ENCODE assay signal across 27 cellular contexts in genomic region chr17:2958706-2959222, GRCh38.
DNase-seq lines count a peak whose midpoint lies in the region; ATAC-seq and TF ChIP-seq lines count a peak whose summit lies in the region.
"Had no signal": no experiment of that assay in that cellular context is flagged by ENCODE, and none has a peak within 500 bp of the region (broad histone marks: within the 10 kb centered on the region; RNA-seq: fewer than 3 reads in every experiment).

No MANE protein-coding gene starts in this region.

- peak overlapping the region; percentile 23 for H3K27ac Mint-ChIP-seq in Caco-2 (ENCODE audit: unreplicated experiment)
- H3K27ac Mint-ChIP-seq in central memory CD8-positive, alpha-beta T cell (ENCODE audit: low read depth), result peak overlapping the region; percentile 65
- H3K27ac Mint-ChIP-seq in progenitor cell of endocrine pancreas, result peak overlapping the region; percentile 56
- H3K27ac Mint-ChIP-seq in stimulated activated memory B cell treated with anti-CD40 and anti-IgM and Interleukin-4, amounts not matched to agents 10 μg/mL and 1 μg/mL and 100 μg/mL, for 72 hours, result no peak overlapping the region
- H3K27ac Mint-ChIP-seq: CD4-positive, alpha-beta T cell; memory B cell; stimulated activated naive B cell treated with anti-CD40 and anti-IgM and Interleukin-4, amounts not matched to agents 10 μg/mL and 1 μg/mL and 100 μg/mL, for 72 hours had no signal

- no peak for TF ChIP-seq POLR2A in tibial nerve (IDR thresholded peaks at IDR 0.05)

- no peak for TF ChIP-seq CTCF in Caco-2 (IDR thresholded peaks at IDR 0.05; ENCODE audit: insufficient read depth in 1 of 2, low read depth in 1 of 2, low read length in 1 of 2, severe bottlenecking in 1 of 2, unreplicated experiment in 1 of 2)
- TF ChIP-seq CTCF in progenitor cell of endocrine pancreas (IDR thresholded peaks at IDR 0.05; ENCODE audit: unreplicated experiment), result no peak
- no peak for TF ChIP-seq CTCF in tibial nerve (IDR thresholded peaks at IDR 0.05)

- H3K36me3 ChIP-seq in Caco-2 (ENCODE audit: control insufficient read depth, insufficient read depth, low read length) (no peaks in the 10 kb centered on the region), tibial nerve (no peaks in the 10 kb centered on the region)

- H3K4me1 Mint-ChIP-seq in Caco-2 (ENCODE audit: low read depth, unreplicated experiment) (peaks cover 46% of the 10 kb centered on the region), progenitor cell of endocrine pancreas (ENCODE audit: low read depth) (peaks cover 35% of the 10 kb centered on the region)
- peaks cover 39% of the 10 kb centered on the region for H3K4me1 Mint-ChIP-seq in central memory CD8-positive, alpha-beta T cell
- peaks cover 27% of the 10 kb centered on the region for H3K4me1 Mint-ChIP-seq in stimulated activated memory B cell treated with anti-CD40 and anti-IgM and Interleukin-4, amounts not matched to agents 10 μg/mL and 1 μg/mL and 100 μg/mL, for 72 hours

- H3K27ac ChIP-seq in tibial nerve, result peak overlapping the region in 1 of 4 donors; percentile 27

- H3K4me1 ChIP-seq in Caco-2 (peaks cover 34% of the 10 kb centered on the region), tibial nerve (peaks cover 0 to 43% (median 30%) of the 10 kb centered on the region in 4 donors)

- no peak for ATAC-seq in central memory CD8-positive, alpha-beta T cell (replicated peaks; ENCODE audit: extremely low read depth, poor library complexity, severe bottlenecking)
- ATAC-seq in stimulated activated memory B cell treated with anti-CD40 and anti-IgM and Interleukin-4, amounts not matched to agents 10 μg/mL and 1 μg/mL and 100 μg/mL, for 72 hours, result no peak
- no peak for ATAC-seq in HG03565 (IDR thresholded peaks at IDR 0.05; ENCODE audit: unreplicated experiment)
- ATAC-seq: left cardiac atrium; stimulated activated naive B cell treated with anti-CD40 and anti-IgM and Interleukin-4, amounts not matched to agents 10 μg/mL and 1 μg/mL and 100 μg/mL, for 72 hours had no signal

- H3K36me3 Mint-ChIP-seq in Caco-2 (ENCODE audit: insufficient read depth, unreplicated experiment) (peaks cover 16% of the 10 kb centered on the region), progenitor cell of endocrine pancreas (ENCODE audit: insufficient read depth) (no peaks in the 10 kb centered on the region)
- peaks cover 13% of the 10 kb centered on the region for H3K36me3 Mint-ChIP-seq in central memory CD8-positive, alpha-beta T cell (ENCODE audit: insufficient read depth)
- no peaks in the 10 kb centered on the region for H3K36me3 Mint-ChIP-seq in stimulated activated memory B cell treated with anti-CD40 and anti-IgM and Interleukin-4, amounts not matched to agents 10 μg/mL and 1 μg/mL and 100 μg/mL, for 72 hours
- H3K36me3 Mint-ChIP-seq: brain; stimulated activated naive B cell treated with anti-CD40 and anti-IgM and Interleukin-4, amounts not matched to agents 10 μg/mL and 1 μg/mL and 100 μg/mL, for 72 hours had no signal

- H3K4me3 Mint-ChIP-seq in Caco-2 (ENCODE audit: unreplicated experiment) (no peak overlapping the region), progenitor cell of endocrine pancreas (ENCODE audit: low read depth) (no peak overlapping the region)
- H3K4me3 Mint-ChIP-seq in central memory CD8-positive, alpha-beta T cell, result no peak overlapping the region
- H3K4me3 Mint-ChIP-seq in stimulated activated memory B cell treated with anti-CD40 and anti-IgM and Interleukin-4, amounts not matched to agents 10 μg/mL and 1 μg/mL and 100 μg/mL, for 72 hours, result no peak overlapping the region
- H3K4me3 Mint-ChIP-seq: brain; CD4-positive, alpha-beta T cell; memory B cell; stimulated activated naive B cell treated with anti-CD40 and anti-IgM and Interleukin-4, amounts not matched to agents 10 μg/mL and 1 μg/mL and 100 μg/mL, for 72 hours had no signal

- H3K9me3 ChIP-seq in Caco-2, result no peaks in the 10 kb centered on the region
- no peaks in the 10 kb centered on the region for H3K9me3 ChIP-seq in tibial nerve

- no TSS peak for BruUV-seq in Caco-2 (replicated peaks; lab: Mats Ljungman, UMichigan)

- CTCF ChIA-PET in Caco-2 (lab: Charles Lee), result no interaction called here

- 92 to 94% methylated on average over 10 of the region's 10 CpGs for WGBS in tibial nerve, 2 donors

- no peak overlapping the region for H3K4me3 ChIP-seq in Caco-2 (ENCODE audit: low read depth, low read length)
- H3K4me3 ChIP-seq in tibial nerve, result no peak overlapping the region

- POLR2A ChIA-PET in Caco-2 (lab: Charles Lee), result no interaction called here

- DNase-seq in DMS53 (lab: John Stamatoyannopoulos, UW) (peak; percentile 25), DMS53 treated with DMSO at 0.1 percent for 48 hours (lab: John Stamatoyannopoulos, UW; ENCODE audit: unreplicated experiment) (no peak), Caco-2 (no peak), progenitor cell of endocrine pancreas (ENCODE audit: low spot score, unreplicated experiment) (no peak), tibial nerve (ENCODE audit: low spot score in 2 of 2) (no peak)
- no peak for DNase-seq in central memory CD8-positive, alpha-beta T cell (ENCODE audit: low spot score in 2 of 2)
- DNase-seq: activated CD4-positive, alpha-beta T cell treated with anti-CD3 and anti-CD28 coated beads, Interleukin-2, amount 50 U/mL, for 48 hours; activated CD4-positive, CD25-positive, alpha-beta regulatory T cell; activated naive CD4-positive, alpha-beta T cell; activated T-cell treated with anti-CD3 and anti-CD28 coated beads, Interleukin-2, amount 50 U/mL, for 1 hour; CD4-positive, alpha-beta T cell; DMS 273 treated with DMSO at 0.1 percent for 48 hours; effector CD4-positive, alpha-beta T cell; erythroblast; KBM-7; left cardiac atrium; MM.1S; NCI-H1436; NCI-H2171 treated with DMSO at 0.1 percent for 48 hours; nucleus accumbens; SHP77; stimulated activated CD4-positive, alpha-beta T cell treated with anti-CD3 and anti-CD28 coated beads, Interleukin-2, amount 100 ng/mL, for 48 hours; stimulated activated naive B cell treated with anti-CD40 and anti-IgM and Interleukin-4, amounts not matched to agents 10 μg/mL and 1 μg/mL and 100 μg/mL, for 72 hours had no signal

- no peaks in the 10 kb centered on the region for H3K9me3 Mint-ChIP-seq in Caco-2 (ENCODE audit: unreplicated experiment)
- H3K9me3 Mint-ChIP-seq in central memory CD8-positive, alpha-beta T cell, result no peaks in the 10 kb centered on the region
- no peaks in the 10 kb centered on the region for H3K9me3 Mint-ChIP-seq in progenitor cell of endocrine pancreas (ENCODE audit: low read depth)
- H3K9me3 Mint-ChIP-seq in stimulated activated memory B cell treated with anti-CD40 and anti-IgM and Interleukin-4, amounts not matched to agents 10 μg/mL and 1 μg/mL and 100 μg/mL, for 72 hours, result no peaks in the 10 kb centered on the region
- H3K9me3 Mint-ChIP-seq: brain; CD4-positive, alpha-beta T cell; memory B cell; stimulated activated naive B cell treated with anti-CD40 and anti-IgM and Interleukin-4, amounts not matched to agents 10 μg/mL and 1 μg/mL and 100 μg/mL, for 72 hours had no signal

- no peaks in the 10 kb centered on the region for H3K27me3 ChIP-seq in Caco-2 (replicated peaks; ENCODE audit: control insufficient read depth, insufficient read depth, low read length)
- H3K27me3 ChIP-seq in tibial nerve, result no peaks in the 10 kb centered on the region

- TF ChIP-seq EP300 in tibial nerve (IDR thresholded peaks at IDR 0.05), result no peak

- intact Hi-C loops in Caco-2 (cut with micrococcal nuclease; ENCODE audit: unreplicated experiment), result no loop called here

- H3K27me3 Mint-ChIP-seq in Caco-2 (ENCODE audit: insufficient read depth, unreplicated experiment) (no peaks in the 10 kb centered on the region), progenitor cell of endocrine pancreas (no peaks in the 10 kb centered on the region)
- H3K27me3 Mint-ChIP-seq in central memory CD8-positive, alpha-beta T cell, result no peaks in the 10 kb centered on the region
- H3K27me3 Mint-ChIP-seq in stimulated activated memory B cell treated with anti-CD40 and anti-IgM and Interleukin-4, amounts not matched to agents 10 μg/mL and 1 μg/mL and 100 μg/mL, for 72 hours, result peaks cover 32% of the 10 kb centered on the region
- H3K27me3 Mint-ChIP-seq: CD4-positive, alpha-beta T cell had no signal
